Comparison of ENCODE assay signal across 1 cellular context in genomic region chr3:115819785-115820384, GRCh38.
TF ChIP-seq lines count a peak whose summit lies in the region.

No MANE protein-coding gene starts in this region.

TF ChIP-seq in HepG2, 621 proteins besides CTCF, POLR2A, EP300 and RAD21 (continued from another document):
- TF ChIP-seq GLI4 (CRISPR knock-in tag; IDR thresholded peaks at IDR 0.05; ENCODE audit: borderline replicate concordance) (no peak), ZNF382 (CRISPR knock-in tag; IDR thresholded peaks at IDR 0.05; ENCODE audit: borderline replicate concordance) (no peak), ZNF614 (CRISPR knock-in tag; IDR thresholded peaks at IDR 0.05; ENCODE audit: borderline replicate concordance) (0 out of 2 replicates have a peak, but pooled peaks have one; percentile 23), FOSL2 (CRISPR knock-in tag; IDR thresholded peaks at IDR 0.05) (peak; percentile 70), RXRB (CRISPR knock-in tag; IDR thresholded peaks at IDR 0.05; ENCODE audit: borderline replicate concordance) (peak; percentile 32; the same call in 1 of the 2 replicates), ZKSCAN8 (CRISPR knock-in tag; IDR thresholded peaks at IDR 0.05; ENCODE audit: borderline replicate concordance) (0 out of 2 replicates have a peak, but pooled peaks have one; percentile 20), KMT2B (CRISPR knock-in tag; IDR thresholded peaks at IDR 0.05) (no peak; the same call in 1 of the 2 replicates), ZNF644 (CRISPR knock-in tag; IDR thresholded peaks at IDR 0.05; ENCODE audit: low read depth) (no peak), STAG1 (CRISPR knock-in tag; IDR thresholded peaks at IDR 0.05) (peak; percentile 89), ERF (CRISPR knock-in tag; IDR thresholded peaks at IDR 0.05) (peak; percentile 54; the same call in 1 of the 2 replicates), FOXA1 (IDR thresholded peaks at IDR 0.05) (no peak), FOXA1 (CRISPR knock-in tag; IDR thresholded peaks at IDR 0.05) (peak; percentile 46)
- TF ChIP-seq, protein P1, sequence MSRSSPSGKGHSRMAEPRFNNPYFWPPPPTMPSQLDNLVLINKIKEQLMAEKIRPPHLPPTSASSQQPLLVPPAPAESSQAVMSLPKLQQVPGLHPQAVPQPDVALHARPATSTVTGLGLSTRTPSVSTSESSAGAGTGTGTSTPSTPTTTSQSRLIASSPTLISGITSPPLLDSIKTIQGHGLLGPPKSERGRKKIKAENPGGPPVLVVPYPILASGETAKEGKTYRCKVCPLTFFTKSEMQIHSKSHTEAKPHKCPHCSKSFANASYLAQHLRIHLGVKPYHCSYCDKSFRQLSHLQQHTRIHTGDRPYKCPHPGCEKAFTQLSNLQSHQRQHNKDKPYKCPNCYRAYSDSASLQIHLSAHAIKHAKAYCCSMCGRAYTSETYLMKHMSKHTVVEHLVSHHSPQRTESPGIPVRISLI (CRISPR knock-in tag; IDR thresholded peaks at IDR 0.05; ENCODE audit: borderline replicate concordance) = peak; percentile 99
- TF ChIP-seq, protein P2, sequence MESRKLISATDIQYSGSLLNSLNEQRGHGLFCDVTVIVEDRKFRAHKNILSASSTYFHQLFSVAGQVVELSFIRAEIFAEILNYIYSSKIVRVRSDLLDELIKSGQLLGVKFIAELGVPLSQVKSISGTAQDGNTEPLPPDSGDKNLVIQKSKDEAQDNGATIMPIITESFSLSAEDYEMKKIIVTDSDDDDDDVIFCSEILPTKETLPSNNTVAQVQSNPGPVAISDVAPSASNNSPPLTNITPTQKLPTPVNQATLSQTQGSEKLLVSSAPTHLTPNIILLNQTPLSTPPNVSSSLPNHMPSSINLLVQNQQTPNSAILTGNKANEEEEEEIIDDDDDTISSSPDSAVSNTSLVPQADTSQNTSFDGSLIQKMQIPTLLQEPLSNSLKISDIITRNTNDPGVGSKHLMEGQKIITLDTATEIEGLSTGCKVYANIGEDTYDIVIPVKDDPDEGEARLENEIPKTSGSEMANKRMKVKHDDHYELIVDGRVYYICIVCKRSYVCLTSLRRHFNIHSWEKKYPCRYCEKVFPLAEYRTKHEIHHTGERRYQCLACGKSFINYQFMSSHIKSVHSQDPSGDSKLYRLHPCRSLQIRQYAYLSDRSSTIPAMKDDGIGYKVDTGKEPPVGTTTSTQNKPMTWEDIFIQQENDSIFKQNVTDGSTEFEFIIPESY (CRISPR knock-in tag; IDR thresholded peaks at IDR 0.05) = peak; percentile 95
- TF ChIP-seq, protein P3, sequence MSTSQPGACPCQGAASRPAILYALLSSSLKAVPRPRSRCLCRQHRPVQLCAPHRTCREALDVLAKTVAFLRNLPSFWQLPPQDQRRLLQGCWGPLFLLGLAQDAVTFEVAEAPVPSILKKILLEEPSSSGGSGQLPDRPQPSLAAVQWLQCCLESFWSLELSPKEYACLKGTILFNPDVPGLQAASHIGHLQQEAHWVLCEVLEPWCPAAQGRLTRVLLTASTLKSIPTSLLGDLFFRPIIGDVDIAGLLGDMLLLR (CRISPR knock-in tag; IDR thresholded peaks at IDR 0.05) = no peak
